7 cellular contexts compared by ENCODE assay signal in genomic region chr19:21835810-21836444, GRCh38. TPM values are rescaled to one million over a fixed set of nuclear protein-coding genes. Genes with fewer than 3 reads are reported as not detected.
DNase-seq lines count a peak whose midpoint lies in the region; ATAC-seq and TF ChIP-seq lines count a peak whose summit lies in the region.

TSS of gene ZNF43 (minus strand) at chr19:21836182. CDS start at chr19:21836038, 144 bp downstream.

- peak within 1 kb of the TSS; percentile 88 to 96 for H3K27ac ChIP-seq in lung (ENCODE audit: low read depth in 1 of 2, low read length in 1 of 2)

- H3K36me3 ChIP-seq in lung (ENCODE audit: control insufficient read depth in 2 of 2, insufficient read depth in 2 of 2, low read length in 2 of 2), result peaks cover 0 to 5% of the 10 kb centered on the region in 2 donors

- peaks cover 0 to 4% of the 10 kb centered on the region in 2 donors for H3K4me1 ChIP-seq in lung (ENCODE audit: control insufficient read depth in 2 of 2, insufficient read depth in 2 of 2, low read length in 2 of 2)

- no peak for TF ChIP-seq CTCF in lung (IDR thresholded peaks at IDR 0.05; ENCODE audit: control extremely low read depth, extremely low read depth)

- H3K27me3 ChIP-seq in lung (ENCODE audit: control insufficient read depth, insufficient read depth), result no peaks in the 10 kb centered on the region

- peaks cover 0 to 5% of the 10 kb centered on the region in 2 donors for H3K9me3 ChIP-seq in lung (ENCODE audit: control insufficient read depth in 2 of 2, insufficient read depth in 1 of 2, low read length in 1 of 2)

- peak within 1 kb of the TSS; percentile 75 for H3K4me3 ChIP-seq in lung

- 0% methylated on average over 29 of the region's 29 CpGs for WGBS in lung, 2 donors

- DNase-seq in NCI-H524 treated with DMSO at 0.1 percent for 48 hours (lab: John Stamatoyannopoulos, UW) (peak; percentile 80), lung (ENCODE audit: low spot score) (peak; percentile 97)
- peak; percentile 83 to 87 for DNase-seq in activated CD8-positive, alpha-beta memory T cell treated with anti-CD3 and anti-CD28 coated beads for 4 hours (ENCODE audit: low read depth in 2 of 2)
- peak; percentile 90 for DNase-seq in effector CD8-positive, alpha-beta T cell (lab: John Stamatoyannopoulos, UW)
- peak; percentile 87 to 90 (median 88) for DNase-seq in stimulated activated CD4-positive, alpha-beta T cell treated with anti-CD3 and anti-CD28 coated beads, TNF-alpha, amount 100 ng/mL, for 24 hours (ENCODE audit: low read depth in 3 of 3)

- ATAC-seq in GM18858 (IDR thresholded peaks at IDR 0.05; ENCODE audit: unreplicated experiment), result peak; percentile 75
- peak; percentile 94 for ATAC-seq in HG03095 (IDR thresholded peaks at IDR 0.05; ENCODE audit: unreplicated experiment)
- peak; percentile 99 for ATAC-seq in lung (ENCODE audit: insufficient read depth, low FRiP score)

RNA-seq across cellular contexts. Expression of gene ZNF43, which starts in this region (rescaled TPM):
- 10 to 100 TPM; 15.9 to 29.2 TPM for total RNA-seq in lung
- polyA plus RNA-seq in lung, result 1 to 10 TPM; 3.1 to 5.4 TPM

Comparison
In these comparisons a context has a peak if more than half of its experiments do, and no peak if none do; other contexts are left out.
1. Peak in every context shown above with its lines: DNase-seq, ATAC-seq, H3K4me3 ChIP-seq and H3K27ac ChIP-seq.